Comparison of ENCODE assay signal across 18 cellular contexts in the genomic region with DNA sequence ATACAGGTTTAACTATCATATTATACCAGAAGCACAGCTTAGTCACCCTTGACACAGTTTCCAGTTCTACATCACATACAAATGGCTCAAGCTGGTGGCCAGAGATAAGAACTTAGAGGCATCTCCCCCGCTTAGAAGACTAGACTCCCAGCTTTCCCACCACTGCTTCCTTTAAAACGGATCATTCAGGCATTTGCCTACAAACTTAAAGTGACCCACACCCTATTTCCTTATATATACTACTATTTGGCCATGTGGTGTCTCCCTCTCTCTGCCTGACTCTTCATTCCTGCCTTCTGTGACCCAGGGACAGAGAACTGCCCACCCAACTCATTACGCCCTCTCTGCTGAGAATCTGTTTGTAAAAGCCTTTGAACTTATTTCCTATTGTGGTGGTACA.
DNase-seq lines count a peak whose midpoint lies in the region; TF ChIP-seq lines count a peak whose summit lies in the region.
"Had no signal": no experiment of that assay in that cellular context is flagged by ENCODE, and none has a peak within 500 bp of the region (broad histone marks: within the 10 kb centered on the region; RNA-seq: fewer than 3 reads in every experiment).

No MANE protein-coding gene starts in this region.

- no peaks in the 10 kb centered on the region for H3K79me2 ChIP-seq in trophoblast cell (ENCODE audit: control insufficient read depth, insufficient read depth, low read length, poor library complexity)

- H2AFZ ChIP-seq in trophoblast cell (ENCODE audit: insufficient read depth, low read length, poor library complexity) = no peak overlapping the region

- H4K91ac ChIP-seq in trophoblast cell (ENCODE audit: low read depth, low read length) = no peak overlapping the region

- H3K27ac ChIP-seq in brain microvascular endothelial cell (no peak overlapping the region), trophoblast cell (ENCODE audit: low read depth, low read length) (no peak overlapping the region), left ventricle myocardium inferior (replicated peaks) (no peak overlapping the region)
- H3K27ac ChIP-seq: coronary artery, epithelial cell of prostate, left lung had no signal

- H3K23ac ChIP-seq in trophoblast cell (ENCODE audit: low read length) = no peak overlapping the region

- H3K27me3 ChIP-seq in brain microvascular endothelial cell (replicated peaks) (no peaks in the 10 kb centered on the region), trophoblast cell (ENCODE audit: insufficient read depth, low read length) (no peaks in the 10 kb centered on the region), left ventricle myocardium inferior (ENCODE audit: low read depth) (no peaks in the 10 kb centered on the region)
- H3K27me3 ChIP-seq: left lung had no signal

- peak; percentile 11 for DNase-seq in H4 (ENCODE audit: low spot score)
- DNase-seq in MV-4-11 (lab: John Stamatoyannopoulos, UW) = peak; percentile 5
- peak; percentile 2 for DNase-seq in brain microvascular endothelial cell
- DNase-seq in iPS-NIHi7 (ENCODE audit: extremely low spot score) = peak; percentile 59
- no peak for DNase-seq in trophoblast cell
- DNase-seq in left ventricle myocardium inferior = no peak
- no peak for DNase-seq in SIG-M5 (lab: John Stamatoyannopoulos, UW)
- DNase-seq: CD8-positive, alpha-beta T cell; DND-41; KG1; left lung; NCI-H1417; NCI-H526; SHP77 treated with DMSO at 0.1 percent for 48 hours; stimulated activated CD4-positive, alpha-beta T cell treated with anti-CD3 and anti-CD28 coated beads, Interleukin-4, amount 100 ng/mL, for 24 hours; T-helper 17 cell had no signal

- H2BK12ac ChIP-seq in trophoblast cell (ENCODE audit: low read length) = no peak overlapping the region

- no peak overlapping the region for H2BK5ac ChIP-seq in trophoblast cell (ENCODE audit: low read depth, low read length, poor library complexity)

- H3K4me2 ChIP-seq in trophoblast cell (ENCODE audit: low read length) = no peak overlapping the region

- no CpG with 5 or more reads among the region's 3 CpGs for WGBS in trophoblast cell (ENCODE audit: extremely low coverage, insufficient coverage, insufficient read length)

- H3K79me1 ChIP-seq in trophoblast cell (ENCODE audit: low read length) = no peaks in the 10 kb centered on the region

- no peak overlapping the region for H3K4me3 ChIP-seq in brain microvascular endothelial cell (ENCODE audit: low read depth, low read length)
- no peak overlapping the region for H3K4me3 ChIP-seq in trophoblast cell (ENCODE audit: low read depth, low read length)
- H3K4me3 ChIP-seq in left ventricle myocardium inferior = no peak overlapping the region
- H3K4me3 ChIP-seq: coronary artery, left lung had no signal

- TF ChIP-seq CTCF in brain microvascular endothelial cell (IDR thresholded peaks at IDR 0.05; ENCODE audit: low read depth, low read length, missing control alignments) (peak; percentile 22), left ventricle myocardium inferior (IDR thresholded peaks at IDR 0.05; ENCODE audit: borderline replicate concordance) (no peak)

- H3K36me3 ChIP-seq in brain microvascular endothelial cell (replicated peaks) = no peaks in the 10 kb centered on the region
- no peaks in the 10 kb centered on the region for H3K36me3 ChIP-seq in trophoblast cell (ENCODE audit: control insufficient read depth in 1 of 2, insufficient read depth in 2 of 2, low read length in 2 of 2)
- no peaks in the 10 kb centered on the region for H3K36me3 ChIP-seq in left ventricle myocardium inferior
- H3K36me3 ChIP-seq: left lung had no signal

- H3K4me1 ChIP-seq in trophoblast cell (ENCODE audit: control insufficient read depth in 1 of 2, insufficient read depth in 2 of 2, low read length in 2 of 2) (no peaks in the 10 kb centered on the region), left ventricle myocardium inferior (no peaks in the 10 kb centered on the region)
- H3K4me1 ChIP-seq: left lung had no signal

- H3K4ac ChIP-seq in trophoblast cell (ENCODE audit: low read depth, low read length) = no peak overlapping the region

- H3K9me3 ChIP-seq in trophoblast cell (ENCODE audit: insufficient read depth, low read depth, low read length) (no peaks in the 10 kb centered on the region), left ventricle myocardium inferior (replicated peaks) (no peaks in the 10 kb centered on the region)
- H3K9me3 ChIP-seq: left lung had no signal

- H4K12ac ChIP-seq in trophoblast cell (ENCODE audit: low read depth, low read length) = no peak overlapping the region

- H2BK120ac ChIP-seq in trophoblast cell (ENCODE audit: insufficient read depth, low read length, poor library complexity) = no peak overlapping the region

- in situ Hi-C loops in brain microvascular endothelial cell (cut with HindIII; ENCODE audit: low pct_ligation_motif_present, low sequenced_read_pairs) = no loop called here

- intact Hi-C loops in left ventricle myocardium inferior (cut with micrococcal nuclease) = no loop called here

- H3K18ac ChIP-seq in trophoblast cell (ENCODE audit: low read length) = no peak overlapping the region

- H4K8ac ChIP-seq in trophoblast cell (ENCODE audit: low read depth, low read length) = no peak overlapping the region

- no peak overlapping the region for H3K9ac ChIP-seq in trophoblast cell (ENCODE audit: low read length)

- H2AK5ac ChIP-seq in trophoblast cell (ENCODE audit: low read length) = no peak overlapping the region

- H3K14ac ChIP-seq in trophoblast cell (ENCODE audit: low read length) = no peak overlapping the region

Comparison
In these comparisons a context has a peak if more than half of its experiments do, and no peak if none do; other contexts are left out.
1. DNase-seq: peak in H4 (single experiment), MV-4-11 (single experiment), brain microvascular endothelial cell (single experiment) and iPS-NIHi7 (single experiment); none in trophoblast cell (0 of 2), left ventricle myocardium inferior (single experiment) and SIG-M5 (single experiment).